21 cellular contexts compared by ENCODE assay signal in the genomic region with DNA sequence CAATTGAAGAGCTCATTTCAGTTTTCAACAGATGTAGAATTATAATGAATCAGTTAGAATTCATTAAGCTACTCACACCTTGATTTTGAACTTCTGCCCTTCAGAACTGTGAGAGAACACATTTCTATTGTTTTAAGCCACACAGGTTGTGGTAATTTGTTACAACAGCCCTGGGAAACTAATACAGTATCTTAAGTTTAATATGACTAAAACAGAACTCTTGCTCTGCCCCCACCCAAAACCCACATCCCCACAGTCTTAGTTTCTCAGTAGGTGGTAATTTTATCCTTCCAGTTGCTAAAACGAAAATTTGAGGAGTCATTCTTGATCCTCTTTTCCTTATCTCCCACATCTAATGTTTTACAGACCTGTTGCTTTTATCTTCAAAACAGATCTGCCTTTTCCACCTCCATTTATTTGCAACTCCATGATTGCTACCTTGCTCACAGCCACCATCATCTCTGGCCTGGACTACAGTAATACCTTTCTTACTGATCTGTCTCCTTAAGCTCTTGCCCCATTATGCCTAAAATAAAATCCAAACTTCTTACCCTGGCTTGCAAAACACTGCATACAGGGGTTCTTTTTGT.
DNase-seq lines count a peak whose midpoint lies in the region; ATAC-seq, FAIRE-seq and TF ChIP-seq lines count a peak whose summit lies in the region.
"Had no signal": no experiment of that assay in that cellular context is flagged by ENCODE, and none has a peak within 500 bp of the region (broad histone marks: within the 10 kb centered on the region; RNA-seq: fewer than 3 reads in every experiment).

No MANE protein-coding gene starts in this region.

- H2BK120ac ChIP-seq in neuronal stem cell (ENCODE audit: low read depth, low read length): no peak overlapping the region

- CTCF ChIA-PET in PC-9 (lab: Charles Lee): no interaction called here

- H2AK5ac ChIP-seq in neuronal stem cell (ENCODE audit: low read depth, low read length): no peak overlapping the region

- H2BK15ac ChIP-seq in neuronal stem cell (ENCODE audit: low read length): no peak overlapping the region

- H3K9me3 ChIP-seq in PC-9 (ENCODE audit: insufficient read depth, low read depth) (no peaks in the 10 kb centered on the region), neuronal stem cell (replicated peaks in 1 of 2; ENCODE audit: control insufficient read depth in 2 of 2, insufficient read depth in 1 of 2, low read depth in 1 of 2, low read length in 2 of 2) (peaks cover 0 to 2% of the 10 kb centered on the region in 2 donors)

- H3F3A ChIP-seq in PC-9 (ENCODE audit: insufficient read depth, low read depth): no peaks in the 10 kb centered on the region

- H2AFZ ChIP-seq in PC-9 (0 out of 2 replicates have a peak overlapping the region, but pooled peaks have one; percentile 7), neuronal stem cell (ENCODE audit: low read length) (peak overlapping the region; percentile 16)

- H3K4me1 ChIP-seq in PC-9 (replicated peaks; ENCODE audit: insufficient read depth) (peaks cover 12% of the 10 kb centered on the region), neuronal stem cell (ENCODE audit: control insufficient read depth in 2 of 2, insufficient read depth in 1 of 2, low read depth in 1 of 2, low read length in 2 of 2) (peaks cover 4 to 27% of the 10 kb centered on the region in 2 donors)
- H3K4me1 ChIP-seq: SJSA1 had no signal

- ATAC-seq in HG02852 (IDR thresholded peaks at IDR 0.05; ENCODE audit: unreplicated experiment) (peak; percentile 53), HG02678 (IDR thresholded peaks at IDR 0.05; ENCODE audit: unreplicated experiment) (no peak)
- ATAC-seq: HepG2, PC-3 had no signal

- H3K4me2 ChIP-seq in PC-9 (0 out of 2 replicates have a peak overlapping the region, but pooled peaks have one; percentile 17), neuronal stem cell (ENCODE audit: insufficient read depth, low read length, poor library complexity, severe bottlenecking) (no peak overlapping the region)
- H3K4me2 ChIP-seq: BLaER1 treated with 17β-estradiol and CSF1 and Interleukin-3, amounts not matched to agents 10 nM and 100 nM had no signal

- no peak overlapping the region for H3K27ac ChIP-seq in PC-9
- H3K27ac ChIP-seq in neuronal stem cell (replicated peaks; ENCODE audit: low read length): no peak overlapping the region
- H3K27ac ChIP-seq: BLaER1 treated with 17β-estradiol and CSF1 and Interleukin-3, amounts not matched to agents 10 nM and 100 nM; SJSA1 had no signal

- H4K20me1 ChIP-seq in PC-9 (ENCODE audit: insufficient read depth): no peaks in the 10 kb centered on the region
- H4K20me1 ChIP-seq: BLaER1 treated with 17β-estradiol and CSF1 and Interleukin-3, amounts not matched to agents 10 nM and 100 nM had no signal

- no peak overlapping the region for H3K4me3 ChIP-seq in GM12865 (ENCODE audit: low read depth, low read length)
- no peak overlapping the region for H3K4me3 ChIP-seq in PC-9
- no peak overlapping the region for H3K4me3 ChIP-seq in neuronal stem cell (ENCODE audit: low read length in 2 of 2)
- H3K4me3 ChIP-seq: BLaER1 treated with 17β-estradiol and CSF1 and Interleukin-3, amounts not matched to agents 10 nM and 100 nM; SJSA1 had no signal

- H3K27me3 ChIP-seq in PC-9 (ENCODE audit: insufficient read depth, low read depth) (no peaks in the 10 kb centered on the region), neuronal stem cell (ENCODE audit: control insufficient read depth in 3 of 3, insufficient read depth in 3 of 3, low read depth in 1 of 3, low read length in 3 of 3) (no peaks in the 10 kb centered on the region)
- H3K27me3 ChIP-seq: BLaER1 treated with 17β-estradiol and CSF1 and Interleukin-3, amounts not matched to agents 10 nM and 100 nM; SJSA1 had no signal

- H3K9me2 ChIP-seq in PC-9 (ENCODE audit: insufficient read depth): no peaks in the 10 kb centered on the region; the same call in 1 of the 2 replicates

- H4K8ac ChIP-seq in neuronal stem cell (ENCODE audit: low read depth, low read length): no peak overlapping the region

- FAIRE-seq in RCC 7860 (lab: Jason Lieb, UNC): no peak
- FAIRE-seq: A204.1, HepG2 had no signal

- DNase-seq in GM12865 (ENCODE audit: low read depth) (peak; percentile 46), PC-9 (no peak), neuronal stem cell (ENCODE audit: low spot score) (no peak), RCC 7860 (ENCODE audit: low spot score) (no peak), NCI-H1694 treated with DMSO at 0.1 percent for 48 hours (lab: John Stamatoyannopoulos, UW) (no peak)
- DNase-seq: CD8-positive, alpha-beta memory T cell; GOT3; KG1; NCI-H1417 treated with DMSO at 0.1 percent for 48 hours; NCI-H2029; NCI-H2171; NCI-H446 treated with DMSO at 0.1 percent for 48 hours; NCI-H774; SW 1271 had no signal

- no peak overlapping the region for H2BK12ac ChIP-seq in neuronal stem cell (ENCODE audit: low read length)

- BruUV-seq in PC-9 (replicated peaks; lab: Mats Ljungman, UMichigan): no TSS peak

- no peaks in the 10 kb centered on the region for H3K79me2 ChIP-seq in PC-9 (ENCODE audit: low read depth)

- H3K18ac ChIP-seq in neuronal stem cell (ENCODE audit: low read length): no peak overlapping the region

- no peak overlapping the region for H3K4ac ChIP-seq in neuronal stem cell (ENCODE audit: low read length)

- intact Hi-C loops in PC-9 (cut with micrococcal nuclease; ENCODE audit: unreplicated experiment): no loop called here

- WGBS in neuronal stem cell (ENCODE audit: extremely low coverage in 2 of 2, insufficient read length in 2 of 2, insufficient replicate concordance in 1 of 2), 2 donors: no CpG with 5 or more reads among the region's 1 CpG

- no peak overlapping the region for H2BK5ac ChIP-seq in neuronal stem cell (ENCODE audit: low read length)

- no peaks in the 10 kb centered on the region for H3K79me1 ChIP-seq in neuronal stem cell (ENCODE audit: low read depth, low read length)

- no peak overlapping the region for H3K14ac ChIP-seq in neuronal stem cell (ENCODE audit: low read length)

- TF ChIP-seq CTCF in GM12865 (IDR thresholded peaks at IDR 0.05; ENCODE audit: insufficient read depth, low read depth, low read length, missing control alignments) (no peak), PC-9 (conservative IDR thresholded peaks at IDR 0.05) (no peak)

- H3K23ac ChIP-seq in neuronal stem cell (ENCODE audit: low read depth, low read length, poor library complexity): no peak overlapping the region

- H4K91ac ChIP-seq in neuronal stem cell (ENCODE audit: low read depth, low read length, poor library complexity): no peak overlapping the region

- H3K9ac ChIP-seq in neuronal stem cell (ENCODE audit: low read depth, low read length, poor library complexity): no peak overlapping the region
- H3K9ac ChIP-seq: BLaER1 treated with 17β-estradiol and CSF1 and Interleukin-3, amounts not matched to agents 10 nM and 100 nM had no signal

- POLR2A ChIA-PET in PC-9 (lab: Charles Lee; ENCODE audit: unreplicated experiment): no interaction called here

- no peaks in the 10 kb centered on the region for H3K36me3 ChIP-seq in PC-9 (ENCODE audit: low read depth)
- no peaks in the 10 kb centered on the region for H3K36me3 ChIP-seq in neuronal stem cell (replicated peaks in 1 of 2; ENCODE audit: control insufficient read depth in 2 of 2, insufficient read depth in 2 of 2, low read length in 2 of 2)
- H3K36me3 ChIP-seq: BLaER1 treated with 17β-estradiol and CSF1 and Interleukin-3, amounts not matched to agents 10 nM and 100 nM; SJSA1 had no signal
